ENCODE assay signal across 7 cellular contexts in genomic region chr2:124625561-124625960, GRCh38.
"Had no signal": no experiment of that assay in that cellular context is flagged by ENCODE, and none has a peak within 500 bp of the region (broad histone marks: within the 10 kb centered on the region; RNA-seq: fewer than 3 reads in every experiment).

No MANE protein-coding gene starts in this region.

- H3K4me3 Mint-ChIP-seq: IgD-negative memory B cell had no signal

- H3K4me3 ChIP-seq: K562 had no signal

- H3K36me3 Mint-ChIP-seq: IgD-negative memory B cell had no signal

- H3K27me3 Mint-ChIP-seq: IgD-negative memory B cell had no signal

- ATAC-seq: K562 had no signal

- H3K4me1 Mint-ChIP-seq: IgD-negative memory B cell had no signal

- H3K27ac ChIP-seq: HL-60 had no signal

- FAIRE-seq: HTR-8/SVneo, K562 had no signal

- DNase-seq: IMR-90, KBM-7, KG1 had no signal
